ENCODE assay signal across 7 cellular contexts in genomic region chr7:139230484-139230773, GRCh38. TPM values are rescaled to one million over a fixed set of nuclear protein-coding genes. Genes with fewer than 3 reads are reported as not detected.
DNase-seq lines count a peak whose midpoint lies in the region; ATAC-seq lines count a peak whose summit lies in the region.

No MANE protein-coding gene starts in this region.

- POLR2A ChIA-PET in activated naive CD8-positive, alpha-beta T cell treated with anti-CD3 and anti-CD28 coated beads, Interleukin-2, amount 10 ng/mL, durations not matched to agents 7 days and 5 days (lab: Charles Lee): interaction anchor here (0.5 to 0.9 kb wide), 3 partner anchors 97 to 343 kb away, joined by 3 to 4 read pairs (median 3); a partner anchor contains a TSS

- H3K36me3 Mint-ChIP-seq in activated naive CD8-positive, alpha-beta T cell treated with anti-CD3 and anti-CD28 coated beads, Interleukin-2, amount 10 ng/mL, durations not matched to agents 7 days and 5 days: peaks cover 3% of the 10 kb centered on the region

- H3K27ac ChIP-seq in HUES6 (ENCODE audit: low read depth, low read length) (peak overlapping the region; percentile 29; the same call in 1 of the 2 replicates), subcutaneous abdominal adipose tissue (ENCODE audit: low read depth, low read length) (peak overlapping the region; percentile 88)

- H3K27me3 ChIP-seq in HUES6 (ENCODE audit: control insufficient read depth, insufficient read depth, low read length): no peaks in the 10 kb centered on the region
- H3K27me3 ChIP-seq in subcutaneous abdominal adipose tissue (ENCODE audit: control insufficient read depth in 5 of 5, insufficient read depth in 4 of 5, low read length in 5 of 5): no peaks in the 10 kb centered on the region

- no peak overlapping the region for H3K27ac Mint-ChIP-seq in activated naive CD8-positive, alpha-beta T cell treated with anti-CD3 and anti-CD28 coated beads, Interleukin-2, amount 10 ng/mL, durations not matched to agents 7 days and 5 days

- peaks cover 12% of the 10 kb centered on the region for H3K27me3 Mint-ChIP-seq in activated naive CD8-positive, alpha-beta T cell treated with anti-CD3 and anti-CD28 coated beads, Interleukin-2, amount 10 ng/mL, durations not matched to agents 7 days and 5 days

- peak overlapping the region; percentile 100 for H3K4me3 Mint-ChIP-seq in activated naive CD8-positive, alpha-beta T cell treated with anti-CD3 and anti-CD28 coated beads, Interleukin-2, amount 10 ng/mL, durations not matched to agents 7 days and 5 days

- H3K9ac ChIP-seq in HUES6 (ENCODE audit: low read length) (peak overlapping the region; percentile 58), subcutaneous abdominal adipose tissue (ENCODE audit: low read length in 5 of 5) (peak overlapping the region; percentile 56 to 98 (median 93))

- H3K4me3 ChIP-seq in HUES6 (ENCODE audit: low read depth, low read length) (peak overlapping the region; percentile 98), subcutaneous abdominal adipose tissue (ENCODE audit: low read depth in 1 of 5, low read length in 5 of 5) (peak overlapping the region; percentile 71 to 100 (median 98))

- no peaks in the 10 kb centered on the region for H3K9me3 Mint-ChIP-seq in activated naive CD8-positive, alpha-beta T cell treated with anti-CD3 and anti-CD28 coated beads, Interleukin-2, amount 10 ng/mL, durations not matched to agents 7 days and 5 days

- H3K4me1 ChIP-seq in HUES6 (ENCODE audit: control insufficient read depth, insufficient read depth, low read length): peaks cover 9% of the 10 kb centered on the region
- H3K4me1 ChIP-seq in subcutaneous abdominal adipose tissue (ENCODE audit: control insufficient read depth in 5 of 5, insufficient read depth in 5 of 5, low read length in 5 of 5): peaks cover 3 to 24% (median 21%) of the 10 kb centered on the region in 5 donors

- no peak for DNase-seq in activated naive CD8-positive, alpha-beta T cell treated with anti-CD3 and anti-CD28 coated beads, Interleukin-2, amount 10 ng/mL, durations not matched to agents 7 days and 5 days
- DNase-seq in iPS-NIHi11 (ENCODE audit: low spot score) (peak; percentile 5), cerebellar nuclear complex (lab: John Stamatoyannopoulos, UW) (no peak), activated gamma-delta T cell treated with Interleukin-2 at 50 U/mL for 16 hours (no peak)

- peaks cover 3% of the 10 kb centered on the region; the same call in 1 of the 2 replicates for H3K9me3 ChIP-seq in HUES6 (ENCODE audit: control insufficient read depth, insufficient read depth, low read depth, low read length)
- no peaks in the 10 kb centered on the region for H3K9me3 ChIP-seq in subcutaneous abdominal adipose tissue (ENCODE audit: control insufficient read depth in 5 of 5, low read length in 5 of 5)

- no peak for ATAC-seq in activated naive CD8-positive, alpha-beta T cell treated with anti-CD3 and anti-CD28 coated beads, Interleukin-2, amount 10 ng/mL, durations not matched to agents 7 days and 5 days (ENCODE audit: low read depth)
- ATAC-seq in GM21825 (IDR thresholded peaks at IDR 0.05; ENCODE audit: unreplicated experiment): no peak

- H3K36me3 ChIP-seq in HUES6 (ENCODE audit: control insufficient read depth, insufficient read depth, low read length) (no peaks in the 10 kb centered on the region), subcutaneous abdominal adipose tissue (ENCODE audit: control insufficient read depth in 5 of 5, insufficient read depth in 5 of 5, low read length in 5 of 5) (no peaks in the 10 kb centered on the region)

- peaks cover 16% of the 10 kb centered on the region for H3K4me1 Mint-ChIP-seq in activated naive CD8-positive, alpha-beta T cell treated with anti-CD3 and anti-CD28 coated beads, Interleukin-2, amount 10 ng/mL, durations not matched to agents 7 days and 5 days

RNA-seq across cellular contexts. Expression of gene UBN2, which starts 0.6 kb away (rescaled TPM):
- total RNA-seq in activated naive CD8-positive, alpha-beta T cell treated with anti-CD3 and anti-CD28 coated beads, Interleukin-2, amount 10 ng/mL, durations not matched to agents 7 days and 5 days: 10 to 100 TPM; 15.4 to 19.4 TPM
